Comparison of ENCODE assay signal across 19 cellular contexts in genomic region chr11:1931326-1931725, GRCh38. TPM values are rescaled to one million over a fixed set of nuclear protein-coding genes. Genes with fewer than 3 reads are reported as not detected.
DNase-seq lines count a peak whose midpoint lies in the region; ATAC-seq and TF ChIP-seq lines count a peak whose summit lies in the region.
"Had no signal": no experiment of that assay in that cellular context is flagged by ENCODE, and none has a peak within 500 bp of the region (broad histone marks: within the 10 kb centered on the region; RNA-seq: fewer than 3 reads in every experiment).

No MANE protein-coding gene starts in this region.

- no peak overlapping the region for H3K4me3 ChIP-seq in right atrium auricular region
- H3K4me3 ChIP-seq in rectal smooth muscle tissue (ENCODE audit: low read length), result no peak overlapping the region
- H3K4me3 ChIP-seq: MG63, SJSA1, transverse colon had no signal

- H3K36me3 ChIP-seq in right atrium auricular region, result no peaks in the 10 kb centered on the region
- H3K36me3 ChIP-seq in rectal smooth muscle tissue (ENCODE audit: control insufficient read depth, insufficient read depth, low read length), result no peaks in the 10 kb centered on the region
- H3K36me3 ChIP-seq: MG63, SJSA1, transverse colon had no signal

- no peaks in the 10 kb centered on the region for H3K36me3 Mint-ChIP-seq in chondrocyte (ENCODE audit: low read depth)
- H3K36me3 Mint-ChIP-seq: activated naive CD4-positive, alpha-beta T cell treated with anti-CD3 and anti-CD28 coated beads, Interleukin-2, amount 50 U/mL, for 24 hours had no signal

- H3K27me3 ChIP-seq in right atrium auricular region (no peaks in the 10 kb centered on the region), rectal smooth muscle tissue (ENCODE audit: control insufficient read depth, insufficient read depth, low read length) (no peaks in the 10 kb centered on the region)
- H3K27me3 ChIP-seq: MG63, SJSA1, transverse colon had no signal

- H3K9ac ChIP-seq in rectal smooth muscle tissue (ENCODE audit: low read length), result no peak overlapping the region

- H3K27me3 Mint-ChIP-seq in chondrocyte (ENCODE audit: low read depth), result peaks cover 7% of the 10 kb centered on the region
- H3K27me3 Mint-ChIP-seq: activated naive CD4-positive, alpha-beta T cell treated with anti-CD3 and anti-CD28 coated beads, Interleukin-2, amount 50 U/mL, for 24 hours had no signal

- no peaks in the 10 kb centered on the region for H3K9me3 Mint-ChIP-seq in chondrocyte (ENCODE audit: low read depth)
- H3K9me3 Mint-ChIP-seq: activated naive CD4-positive, alpha-beta T cell treated with anti-CD3 and anti-CD28 coated beads, Interleukin-2, amount 50 U/mL, for 24 hours had no signal

- ATAC-seq in GM21528 (IDR thresholded peaks at IDR 0.05; ENCODE audit: low FRiP score, unreplicated experiment) (no peak), HG02884 (IDR thresholded peaks at IDR 0.05; ENCODE audit: unreplicated experiment) (no peak)

- DNase-seq in GM03348 (ENCODE audit: low spot score) (peak; percentile 23), chondrocyte (ENCODE audit: low spot score) (peak; percentile 65), right atrium auricular region (ENCODE audit: low spot score) (peak; percentile 81), hypothalamus (lab: John Stamatoyannopoulos, UW) (no peak), NCI-H1694 (lab: John Stamatoyannopoulos, UW) (no peak)
- DNase-seq: C1 segment of cervical spinal cord; MG63; NCI-H2171; NK-92 treated with Interleukin-12 subunit alpha and Interleukin-12 subunit beta, amount 100 ng/mL, for 24 hours; stimulated activated CD4-positive, alpha-beta T cell treated with anti-CD3 and anti-CD28 coated beads, Interleukin-2, amount 100 ng/mL, for 24 hours; stimulated activated CD8-positive, alpha-beta memory T cell treated with anti-CD3 and anti-CD28 coated beads, Interleukin-4, amount 100 ng/mL, for 48 hours; transverse colon had no signal

- H3K9me3 ChIP-seq in right atrium auricular region, result no peaks in the 10 kb centered on the region
- H3K9me3 ChIP-seq: MG63, SJSA1, transverse colon had no signal

- peaks cover 9% of the 10 kb centered on the region for H3K4me1 Mint-ChIP-seq in chondrocyte (ENCODE audit: low read depth)

- H3K27ac ChIP-seq in right atrium auricular region, result peak overlapping the region; percentile 27 to 51
- H3K27ac ChIP-seq in rectal smooth muscle tissue (ENCODE audit: low read depth, low read length), result peak overlapping the region; percentile 27
- H3K27ac ChIP-seq: epithelial cell of prostate, SJSA1, VCaP had no signal

- peaks cover 0 to 18% of the 10 kb centered on the region in 2 donors for H3K4me1 ChIP-seq in right atrium auricular region
- no peaks in the 10 kb centered on the region for H3K4me1 ChIP-seq in rectal smooth muscle tissue (ENCODE audit: control insufficient read depth, insufficient read depth, low read length)
- H3K4me1 ChIP-seq: transverse colon had no signal

- no peak overlapping the region for H3K27ac Mint-ChIP-seq in chondrocyte (ENCODE audit: unreplicated experiment)
- H3K27ac Mint-ChIP-seq: activated naive CD4-positive, alpha-beta T cell treated with anti-CD3 and anti-CD28 coated beads, Interleukin-2, amount 50 U/mL, for 24 hours had no signal

- TF ChIP-seq CTCF in chondrocyte (IDR thresholded peaks at IDR 0.05) (no peak), right atrium auricular region (IDR thresholded peaks at IDR 0.05) (no peak)

- H3K4me3 Mint-ChIP-seq in chondrocyte (ENCODE audit: unreplicated experiment), result no peak overlapping the region
- H3K4me3 Mint-ChIP-seq: activated naive CD4-positive, alpha-beta T cell treated with anti-CD3 and anti-CD28 coated beads, Interleukin-2, amount 50 U/mL, for 24 hours had no signal

RNA-seq across cellular contexts. Expression of gene TNNT3, which starts 11.8 kb away (rescaled TPM):
- 0.51 to 1.3 TPM in 2 of 3 replicates, not detected in the other for total RNA-seq in chondrocyte
- total RNA-seq in right atrium auricular region, result 10 to 100 TPM; 12.8 to 16.4 TPM

RNA-seq across cellular contexts. Expression of gene MRPL23, which starts 15.8 kb away (rescaled TPM):
- total RNA-seq in chondrocyte, result 22.8 to 33.0 TPM (median 29.8 TPM) in 3 replicates
- total RNA-seq in right atrium auricular region, result 100 to 1,000 TPM; 128 to 210 TPM

RNA-seq across cellular contexts. Expression of gene PRR33, which starts 39.6 kb away (rescaled TPM):
- total RNA-seq in chondrocyte (not detected in 3 replicates), right atrium auricular region (under 1 TPM in 1 of 2 donors, not detected in 1; 0.33 TPM)
- total RNA-seq: SJSA1, transverse colon had no signal

Comparison
In these comparisons a context has a peak if more than half of its experiments do, and no peak if none do; other contexts are left out.
1. DNase-seq: peak in GM03348 (single experiment), chondrocyte (single experiment) and right atrium auricular region (single experiment); none in hypothalamus (0 of 51) and NCI-H1694 (single experiment).